Comparison of ENCODE assay signal across 8 cellular contexts in the genomic region with DNA sequence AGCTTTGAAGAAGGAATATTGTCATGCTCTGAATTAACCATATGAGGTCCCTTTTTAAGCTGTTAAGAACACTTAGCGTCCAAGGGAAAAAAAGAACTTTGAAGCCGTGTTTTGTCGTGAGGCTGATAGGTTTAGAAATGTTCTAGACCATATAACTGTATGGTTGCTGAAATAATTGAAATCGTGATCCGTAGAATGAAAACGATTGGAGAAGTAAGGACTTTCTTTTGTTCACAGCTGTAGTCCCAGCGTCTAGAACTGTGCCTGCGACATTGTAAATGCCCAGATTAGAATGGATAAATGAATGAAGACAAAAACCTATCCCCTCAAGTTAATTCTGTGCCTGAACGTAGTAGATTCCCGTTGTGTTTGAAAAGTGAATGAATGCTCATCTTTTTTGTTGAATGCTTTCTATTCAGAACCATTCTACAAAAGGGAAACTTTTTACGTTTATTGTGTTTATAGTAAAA.
A peak's percentile ranks its signal among the peaks of the same experiment; 100 is the strongest.
DNase-seq lines count a peak whose midpoint lies in the region; ATAC-seq, FAIRE-seq and TF ChIP-seq lines count a peak whose summit lies in the region.

No MANE protein-coding gene starts in this region.

- H3K4me3 ChIP-seq in DND-41 (ENCODE audit: low read depth in 1 of 2, low read length in 2 of 2) (peak overlapping the region; percentile 44 to 71), neutrophil (ENCODE audit: low read depth in 1 of 2, low read length in 1 of 2) (peak overlapping the region; percentile 94 to 97)

- H3K27ac Mint-ChIP-seq in effector memory CD8-positive, alpha-beta T cell: peak overlapping the region; percentile 99 to 100

- H3K9me3 ChIP-seq in DND-41 (ENCODE audit: insufficient read depth, low read length, severe bottlenecking): no peaks in the 10 kb centered on the region
- H3K9me3 ChIP-seq in neutrophil: no peaks in the 10 kb centered on the region

- peak overlapping the region; percentile 97 for H3K9ac ChIP-seq in DND-41 (ENCODE audit: low read depth, low read length)

- no peak for TF ChIP-seq CTCF in DND-41 (IDR thresholded peaks at IDR 0.05; ENCODE audit: borderline replicate concordance, extremely low read depth, low read length, poor library complexity, severe bottlenecking)
- no peak for TF ChIP-seq CTCF in neutrophil (IDR thresholded peaks at IDR 0.05)

- ATAC-seq in DND-41 (ENCODE audit: insufficient read depth, low read depth): no peak
- no peak for ATAC-seq in effector memory CD8-positive, alpha-beta T cell (replicated peaks)

- H3K9me3 Mint-ChIP-seq in effector memory CD8-positive, alpha-beta T cell: peaks cover 0 to 2% of the 10 kb centered on the region in 2 donors

- H3K36me3 ChIP-seq in DND-41 (ENCODE audit: insufficient read depth, low read length) (peaks cover 12% of the 10 kb centered on the region; the same call in 1 of the 2 replicates), neutrophil (peaks cover 31% of the 10 kb centered on the region)

- H3K4me1 Mint-ChIP-seq in effector memory CD8-positive, alpha-beta T cell (ENCODE audit: low read depth in 2 of 2): peaks cover 29 to 46% of the 10 kb centered on the region in 2 donors

- H2AFZ ChIP-seq in DND-41 (ENCODE audit: low read depth, low read length): no peak overlapping the region

- H3K27me3 Mint-ChIP-seq in effector memory CD8-positive, alpha-beta T cell: no peaks in the 10 kb centered on the region

- H3K27ac ChIP-seq in DND-41 (ENCODE audit: low read length) (peak overlapping the region; percentile 89), neutrophil (peak overlapping the region; percentile 100)

- peaks cover 63% of the 10 kb centered on the region for H3K79me2 ChIP-seq in DND-41 (ENCODE audit: insufficient read depth, low read length)

- peaks cover 43% of the 10 kb centered on the region for H4K20me1 ChIP-seq in DND-41 (ENCODE audit: insufficient read depth, low read length)

- peak overlapping the region; percentile 79 for H3K4me2 ChIP-seq in DND-41 (ENCODE audit: insufficient read depth, low read length)

- H3K27me3 ChIP-seq in DND-41 (ENCODE audit: insufficient read depth, low read length, poor library complexity) (no peaks in the 10 kb centered on the region), neutrophil (no peaks in the 10 kb centered on the region)

- no peak for FAIRE-seq in HTR-8/SVneo (lab: Jason Lieb, UNC)

- peak overlapping the region; percentile 95 to 98 for H3K4me3 Mint-ChIP-seq in effector memory CD8-positive, alpha-beta T cell

- no peak for DNase-seq in DND-41
- peak; percentile 50 for DNase-seq in NCI-H69 (lab: John Stamatoyannopoulos, UW)
- no peak for DNase-seq in effector memory CD8-positive, alpha-beta T cell
- no peak for DNase-seq in iPS-NIHi7 (ENCODE audit: extremely low spot score)
- no peak for DNase-seq in AG08395 (ENCODE audit: low spot score)
- DNase-seq in HTR-8/SVneo (ENCODE audit: insufficient read length, low spot score): no peak
- DNase-seq in middle frontal gyrus (ENCODE audit: extremely low spot score, low spot score): no peak

- H3K4me1 ChIP-seq in DND-41 (ENCODE audit: insufficient read depth, low read length): peaks cover 33% of the 10 kb centered on the region
- peaks cover 62 to 64% of the 10 kb centered on the region in 2 experiments for H3K4me1 ChIP-seq in neutrophil (ENCODE audit: control insufficient read depth in 1 of 2, insufficient read depth in 1 of 2, low read depth in 1 of 2, low read length in 1 of 2)

- peaks cover 51% of the 10 kb centered on the region for H3K36me3 Mint-ChIP-seq in effector memory CD8-positive, alpha-beta T cell (ENCODE audit: insufficient read depth)
